1 cellular context compared by ENCODE assay signal in genomic region chr6:14876778-14877613, GRCh38.
TF ChIP-seq lines count a peak whose summit lies in the region.

No MANE protein-coding gene starts in this region.

TF ChIP-seq in GM23338, 12 proteins besides CTCF, POLR2A, EP300 and RAD21 (continued from another document):
- TF ChIP-seq REST (IDR thresholded peaks at IDR 0.05; ENCODE audit: unreplicated experiment) (no peak), STAT1 (IDR thresholded peaks at IDR 0.05; ENCODE audit: unreplicated experiment) (no peak), EZH2phosphoT487 (IDR thresholded peaks at IDR 0.05; ENCODE audit: unreplicated experiment) (no peak), POLR2AphosphoS5 (IDR thresholded peaks at IDR 0.05; ENCODE audit: low read depth) (no peak), JUNB (IDR thresholded peaks at IDR 0.05; ENCODE audit: unreplicated experiment) (no peak)
